In the genomic region with DNA sequence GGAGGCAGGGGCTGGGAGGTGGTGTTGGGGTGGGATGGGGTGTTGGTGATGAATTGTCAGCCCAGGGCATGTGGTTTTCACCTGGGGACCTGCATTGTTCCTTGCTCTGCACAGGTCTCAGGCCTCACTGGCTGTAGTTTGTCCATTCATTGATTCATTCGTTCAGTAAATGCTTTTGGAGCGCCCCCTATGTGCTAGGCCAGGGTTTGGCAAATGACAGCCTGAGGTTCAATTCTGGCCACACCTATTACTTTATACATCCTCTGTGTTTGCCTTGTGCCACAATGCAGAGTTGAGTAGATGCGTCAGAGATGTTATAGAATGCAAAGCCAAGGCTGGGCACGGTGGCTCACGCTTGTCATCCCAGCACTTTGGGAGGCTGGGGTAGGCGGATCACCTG, we compare ENCODE assay signal across 9 cellular contexts. TPM values are rescaled to one million over a fixed set of nuclear protein-coding genes. Genes with fewer than 3 reads are reported as not detected.
DNase-seq lines count a peak whose midpoint lies in the region; ATAC-seq and TF ChIP-seq lines count a peak whose summit lies in the region.
"Had no signal": no experiment of that assay in that cellular context is flagged by ENCODE, and none has a peak within 500 bp of the region (broad histone marks: within the 10 kb centered on the region; RNA-seq: fewer than 3 reads in every experiment).

No MANE protein-coding gene starts in this region.

- ATAC-seq in activated T-cell treated with anti-CD3 and anti-CD28 coated beads, Interleukin-2, amount 50 U/mL, for 72 hours (replicated peaks in 1 of 2): no peak
- no peak for ATAC-seq in stimulated activated naive CD8-positive, alpha-beta T cell treated with anti-CD3 and anti-CD28 coated beads, Interleukin-15, Interleukin-2, amounts not matched to agents 100 U/mL and 50 U/mL, for 24 hours
- no peak for ATAC-seq in GM21381 (IDR thresholded peaks at IDR 0.05; ENCODE audit: unreplicated experiment)

- no peak overlapping the region for H3K27ac Mint-ChIP-seq in activated T-cell treated with anti-CD3 and anti-CD28 coated beads, Interleukin-2, amount 50 U/mL, for 72 hours

- DNase-seq in activated T-cell treated with anti-CD3 and anti-CD28 coated beads, Interleukin-2, amount 50 U/mL, for 72 hours: peak; percentile 47 to 56
- DNase-seq in activated T-cell treated with anti-CD3 and anti-CD28 coated beads for 4 hours (no peak), NCI-H1694 treated with DMSO at 0.1 percent for 48 hours (lab: John Stamatoyannopoulos, UW) (peak; percentile 61), choroid plexus epithelial cell (ENCODE audit: low read depth) (peak; percentile 22), T1000 (lab: John Stamatoyannopoulos, UW) (no peak), H4 (ENCODE audit: low spot score) (no peak)
- DNase-seq in stimulated activated naive CD8-positive, alpha-beta T cell treated with anti-CD3 and anti-CD28 coated beads, Interleukin-15, Interleukin-2, amounts not matched to agents 100 U/mL and 50 U/mL, for 24 hours: peak; percentile 38
- DNase-seq: retina had no signal

- H3K4me3 Mint-ChIP-seq in activated T-cell treated with anti-CD3 and anti-CD28 coated beads, Interleukin-2, amount 50 U/mL, for 72 hours: no peak overlapping the region

- peak; percentile 54 for TF ChIP-seq CTCF in choroid plexus epithelial cell (conservative IDR thresholded peaks at IDR 0.05; ENCODE audit: low read depth, low read length)

- H3K27me3 Mint-ChIP-seq in activated T-cell treated with anti-CD3 and anti-CD28 coated beads, Interleukin-2, amount 50 U/mL, for 72 hours (ENCODE audit: low read depth): no peaks in the 10 kb centered on the region

- H3K4me3 ChIP-seq in choroid plexus epithelial cell (ENCODE audit: low read depth, low read length): no peak overlapping the region

- H3K4me1 Mint-ChIP-seq in activated T-cell treated with anti-CD3 and anti-CD28 coated beads, Interleukin-2, amount 50 U/mL, for 72 hours (ENCODE audit: low read depth): peaks cover 7% of the 10 kb centered on the region

- H3K36me3 Mint-ChIP-seq in activated T-cell treated with anti-CD3 and anti-CD28 coated beads, Interleukin-2, amount 50 U/mL, for 72 hours (ENCODE audit: insufficient read depth in 2 of 2): no peaks in the 10 kb centered on the region

- H3K9me3 Mint-ChIP-seq in activated T-cell treated with anti-CD3 and anti-CD28 coated beads, Interleukin-2, amount 50 U/mL, for 72 hours: no peaks in the 10 kb centered on the region

RNA-seq across cellular contexts. Expression of a gene that starts 4.7 kb away (rescaled TPM):
- 1 to 10 TPM; 2.3 to 3.1 TPM for total RNA-seq in activated T-cell treated with anti-CD3 and anti-CD28 coated beads, Interleukin-2, amount 50 U/mL, for 72 hours
- 3.3 and 7.7 TPM in 2 replicates for total RNA-seq in H4 (2014; rRNA removed; shearing (Covaris generic))

RNA-seq across cellular contexts. Expression of a gene that starts 43.6 kb away (rescaled TPM):
- total RNA-seq in activated T-cell treated with anti-CD3 and anti-CD28 coated beads, Interleukin-2, amount 50 U/mL, for 72 hours: 100 to 1,000 TPM; 125 to 142 TPM
- total RNA-seq in H4 (2014; rRNA removed; shearing (Covaris generic)): 71.1 and 71.2 TPM in 2 replicates

Comparison
In these comparisons a context has a peak if more than half of its experiments do, and no peak if none do; other contexts are left out.
1. DNase-seq: peak in activated T-cell treated with anti-CD3 and anti-CD28 coated beads, Interleukin-2, amount 50 U/mL, for 72 hours (2 of 2), NCI-H1694 treated with DMSO at 0.1 percent for 48 hours (single experiment), choroid plexus epithelial cell (single experiment) and stimulated activated naive CD8-positive, alpha-beta T cell treated with anti-CD3 and anti-CD28 coated beads, Interleukin-15, Interleukin-2, amounts not matched to agents 100 U/mL and 50 U/mL, for 24 hours (single experiment); none in activated T-cell treated with anti-CD3 and anti-CD28 coated beads for 4 hours (single experiment), T1000 (single experiment) and H4 (single experiment).